Comparison of ENCODE assay signal across 25 cellular contexts in the genomic region with DNA sequence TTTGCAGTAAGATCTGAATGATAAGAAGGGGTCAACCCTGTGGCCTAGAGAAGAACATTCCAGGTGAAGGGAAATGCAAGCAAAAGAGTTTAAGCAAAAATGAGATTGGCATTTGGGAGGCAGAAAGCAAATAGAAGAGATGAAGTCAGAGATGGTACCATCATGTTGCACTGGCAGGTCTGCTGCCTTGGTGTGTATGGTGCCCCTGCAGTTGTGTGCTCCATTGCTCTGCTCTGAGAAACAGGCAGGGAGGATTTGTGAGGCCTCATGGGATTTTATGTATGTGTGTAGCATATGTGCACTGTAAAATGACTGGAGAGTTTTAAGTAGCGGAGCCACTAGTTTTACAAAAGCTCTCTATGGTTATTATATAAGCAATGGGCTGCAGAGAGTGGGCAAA. TPM values are rescaled to one million over a fixed set of nuclear protein-coding genes. Genes with fewer than 3 reads are reported as not detected.
A peak's percentile ranks its signal among the peaks of the same experiment; 100 is the strongest.
DNase-seq lines count a peak whose midpoint lies in the region; ATAC-seq and TF ChIP-seq lines count a peak whose summit lies in the region.
"Had no signal": no experiment of that assay in that cellular context is flagged by ENCODE, and none has a peak within 500 bp of the region (broad histone marks: within the 10 kb centered on the region; RNA-seq: fewer than 3 reads in every experiment).

No MANE protein-coding gene starts in this region.

- no peak for DNase-seq in activated CD4-positive, alpha-beta T cell treated with anti-CD3 and anti-CD28 coated beads for 36 hours
- no peak for DNase-seq in activated CD4-positive, alpha-beta T cell treated with anti-CD3 and anti-CD28 coated beads for 1 hour
- DNase-seq in CD4-positive, alpha-beta T cell, result no peak
- no peak for DNase-seq in T-helper 17 cell
- DNase-seq in glutamatergic neuron, result no peak
- no peak for DNase-seq in DMS79 treated with DMSO at 0.1 percent for 48 hours (lab: John Stamatoyannopoulos, UW)
- DNase-seq: activated CD4-positive, alpha-beta T cell treated with anti-CD3 and anti-CD28 coated beads, Interleukin-2, amount 50 U/mL, for 48 hours; activated effector memory CD4-positive, alpha-beta T cell treated with Interleukin-2 at 50 U/mL for 16 hours; amygdala; C1 segment of cervical spinal cord; DMS79; effector CD4-positive, alpha-beta T cell; KG1; NCI-H187; NCI-H345; Peyer's patch; stimulated activated CD4-positive, alpha-beta T cell treated with anti-CD3 and anti-CD28 coated beads, Interleukin-4, amount 100 ng/mL, for 4 hours; uterus had no signal

- H3K4me3 Mint-ChIP-seq in activated CD4-positive, alpha-beta T cell treated with anti-CD3 and anti-CD28 coated beads for 36 hours, result no peak overlapping the region
- H3K4me3 Mint-ChIP-seq in CD4-positive, alpha-beta T cell, result peak overlapping the region; percentile 9
- H3K4me3 Mint-ChIP-seq in T-helper 17 cell, result peak overlapping the region; percentile 63
- H3K4me3 Mint-ChIP-seq in glutamatergic neuron (ENCODE audit: unreplicated experiment), result peak overlapping the region; percentile 44

- peak overlapping the region; percentile 69 for H3K27ac Mint-ChIP-seq in activated CD4-positive, alpha-beta T cell treated with anti-CD3 and anti-CD28 coated beads for 36 hours
- H3K27ac Mint-ChIP-seq in CD4-positive, alpha-beta T cell, result peak overlapping the region; percentile 28
- H3K27ac Mint-ChIP-seq in T-helper 17 cell (peak overlapping the region; percentile 41), glutamatergic neuron (ENCODE audit: unreplicated experiment) (peak overlapping the region; percentile 60)

- H3K27ac ChIP-seq in CD4-positive, alpha-beta T cell (ENCODE audit: low read depth, low read length), result no peak overlapping the region
- H3K27ac ChIP-seq: esophagus muscularis mucosa, gastroesophageal sphincter, neutrophil, Peyer's patch, suprapubic skin, uterus had no signal

- POLR2A ChIA-PET in activated CD4-positive, alpha-beta T cell treated with anti-CD3 and anti-CD28 coated beads for 36 hours (lab: Charles Lee), result no interaction called here
- POLR2A ChIA-PET in CD4-positive, alpha-beta T cell (lab: Charles Lee), result interaction anchor here (2.0 to 3.4 kb wide), 3 partner anchors 8 to 29 kb away, joined by 7 to 29 read pairs (median 20); no protein-coding TSS in a partner anchor

- CTCF ChIA-PET in activated CD4-positive, alpha-beta T cell treated with anti-CD3 and anti-CD28 coated beads for 36 hours (lab: Charles Lee), result interaction anchor here (0.6 to 3.1 kb wide), 4 partner anchors 23 to 45 kb away, joined by 3 to 13 read pairs (median 4); no protein-coding TSS in a partner anchor
- CTCF ChIA-PET in CD4-positive, alpha-beta T cell (lab: Charles Lee), result interaction anchor here (2.0 kb wide), 1 partner anchor 29 kb away, joined by 7 read pairs; no protein-coding TSS in a partner anchor

- no peaks in the 10 kb centered on the region for H3K27me3 ChIP-seq in CD4-positive, alpha-beta T cell (ENCODE audit: control insufficient read depth, insufficient read depth, low read length)
- H3K27me3 ChIP-seq: esophagus muscularis mucosa, gastroesophageal sphincter, neutrophil, Peyer's patch, suprapubic skin, uterus had no signal

- H3K27me3 Mint-ChIP-seq in activated CD4-positive, alpha-beta T cell treated with anti-CD3 and anti-CD28 coated beads for 36 hours, result no peaks in the 10 kb centered on the region
- H3K27me3 Mint-ChIP-seq in CD4-positive, alpha-beta T cell, result no peaks in the 10 kb centered on the region
- no peaks in the 10 kb centered on the region for H3K27me3 Mint-ChIP-seq in T-helper 17 cell
- no peaks in the 10 kb centered on the region for H3K27me3 Mint-ChIP-seq in glutamatergic neuron (ENCODE audit: unreplicated experiment)

- no peak for ATAC-seq in activated CD4-positive, alpha-beta T cell treated with anti-CD3 and anti-CD28 coated beads for 36 hours
- no peak for ATAC-seq in CD4-positive, alpha-beta T cell (ENCODE audit: poor library complexity)
- ATAC-seq in T-helper 17 cell (no peak), GM18858 (IDR thresholded peaks at IDR 0.05; ENCODE audit: unreplicated experiment) (no peak), HG03457 (IDR thresholded peaks at IDR 0.05; ENCODE audit: unreplicated experiment) (no peak)
- ATAC-seq: gastroesophageal sphincter had no signal

- no peaks in the 10 kb centered on the region for H3K9me3 Mint-ChIP-seq in activated CD4-positive, alpha-beta T cell treated with anti-CD3 and anti-CD28 coated beads for 36 hours (ENCODE audit: low read depth)
- H3K9me3 Mint-ChIP-seq in CD4-positive, alpha-beta T cell, result no peaks in the 10 kb centered on the region
- no peaks in the 10 kb centered on the region for H3K9me3 Mint-ChIP-seq in glutamatergic neuron (ENCODE audit: unreplicated experiment)

- no peak for TF ChIP-seq CTCF in CD4-positive, alpha-beta T cell (IDR thresholded peaks at IDR 0.05)
- no peak for TF ChIP-seq CTCF in glutamatergic neuron (IDR thresholded peaks at IDR 0.05; ENCODE audit: partially characterized antibody, unreplicated experiment)

- H3K4me1 Mint-ChIP-seq in activated CD4-positive, alpha-beta T cell treated with anti-CD3 and anti-CD28 coated beads for 36 hours, result peaks cover 85% of the 10 kb centered on the region
- H3K4me1 Mint-ChIP-seq in CD4-positive, alpha-beta T cell (ENCODE audit: low read depth), result peaks cover 97% of the 10 kb centered on the region
- peaks cover 69% of the 10 kb centered on the region for H3K4me1 Mint-ChIP-seq in T-helper 17 cell
- H3K4me1 Mint-ChIP-seq in glutamatergic neuron (ENCODE audit: low read depth, unreplicated experiment), result peaks cover 31% of the 10 kb centered on the region

- no peaks in the 10 kb centered on the region for H3K9me3 ChIP-seq in CD4-positive, alpha-beta T cell (ENCODE audit: control insufficient read depth, low read length)
- no peaks in the 10 kb centered on the region for H3K9me3 ChIP-seq in T-helper 17 cell (ENCODE audit: control insufficient read depth, low read length, poor library complexity, severe bottlenecking)
- H3K9me3 ChIP-seq: esophagus muscularis mucosa, gastroesophageal sphincter, neutrophil, Peyer's patch, suprapubic skin, uterus had no signal

- H3K36me3 Mint-ChIP-seq in activated CD4-positive, alpha-beta T cell treated with anti-CD3 and anti-CD28 coated beads for 36 hours (ENCODE audit: low read depth), result peaks cover 86% of the 10 kb centered on the region
- peaks cover 99% of the 10 kb centered on the region for H3K36me3 Mint-ChIP-seq in CD4-positive, alpha-beta T cell (ENCODE audit: low read depth)
- peaks cover 19% of the 10 kb centered on the region for H3K36me3 Mint-ChIP-seq in T-helper 17 cell (ENCODE audit: low read depth)
- H3K36me3 Mint-ChIP-seq in glutamatergic neuron (ENCODE audit: unreplicated experiment), result peaks cover 1% of the 10 kb centered on the region

- intact Hi-C loops in activated CD4-positive, alpha-beta T cell treated with anti-CD3 and anti-CD28 coated beads for 36 hours (cut with DNase I, micrococcal nuclease), result no loop called here
- intact Hi-C loops in CD4-positive, alpha-beta T cell (cut with DNase I, micrococcal nuclease), result loop anchor here in 1 of 2 experiments (2.0 kb wide), 1 partner anchor 16 kb away; no protein-coding TSS in a partner anchor

RNA-seq across cellular contexts. Expression of a gene that starts 6.6 kb away (rescaled TPM):
- total RNA-seq in activated CD4-positive, alpha-beta T cell treated with anti-CD3 and anti-CD28 coated beads for 36 hours, result 1,000 to 10,000 TPM in 1 of 2 experiments, 100 to 1,000 TPM in 1; 918 to 1,852 TPM
- total RNA-seq in CD4-positive, alpha-beta T cell, result 100 to 1,000 TPM; 559 to 605 TPM
- 100 to 1,000 TPM; 767 to 787 TPM for total RNA-seq in T-helper 17 cell
- total RNA-seq in glutamatergic neuron (ENCODE audit: unreplicated experiment), result 539 TPM

RNA-seq across cellular contexts. Expression of a gene that starts 46.4 kb away (rescaled TPM):
- not detected for total RNA-seq in activated CD4-positive, alpha-beta T cell treated with anti-CD3 and anti-CD28 coated beads for 36 hours
- total RNA-seq in CD4-positive, alpha-beta T cell, result under 1 TPM in 1 of 2 experiments, not detected in 1; 0.22 TPM
- under 1 TPM in 1 of 2 donors, not detected in 1; 0.15 TPM for total RNA-seq in T-helper 17 cell
- not detected for total RNA-seq in glutamatergic neuron (ENCODE audit: unreplicated experiment)
- total RNA-seq: esophagus muscularis mucosa, gastroesophageal sphincter, Peyer's patch, renal cortical epithelial cell, uterus had no signal
